Comparison of ENCODE assay signal across 8 cellular contexts in the genomic region with DNA sequence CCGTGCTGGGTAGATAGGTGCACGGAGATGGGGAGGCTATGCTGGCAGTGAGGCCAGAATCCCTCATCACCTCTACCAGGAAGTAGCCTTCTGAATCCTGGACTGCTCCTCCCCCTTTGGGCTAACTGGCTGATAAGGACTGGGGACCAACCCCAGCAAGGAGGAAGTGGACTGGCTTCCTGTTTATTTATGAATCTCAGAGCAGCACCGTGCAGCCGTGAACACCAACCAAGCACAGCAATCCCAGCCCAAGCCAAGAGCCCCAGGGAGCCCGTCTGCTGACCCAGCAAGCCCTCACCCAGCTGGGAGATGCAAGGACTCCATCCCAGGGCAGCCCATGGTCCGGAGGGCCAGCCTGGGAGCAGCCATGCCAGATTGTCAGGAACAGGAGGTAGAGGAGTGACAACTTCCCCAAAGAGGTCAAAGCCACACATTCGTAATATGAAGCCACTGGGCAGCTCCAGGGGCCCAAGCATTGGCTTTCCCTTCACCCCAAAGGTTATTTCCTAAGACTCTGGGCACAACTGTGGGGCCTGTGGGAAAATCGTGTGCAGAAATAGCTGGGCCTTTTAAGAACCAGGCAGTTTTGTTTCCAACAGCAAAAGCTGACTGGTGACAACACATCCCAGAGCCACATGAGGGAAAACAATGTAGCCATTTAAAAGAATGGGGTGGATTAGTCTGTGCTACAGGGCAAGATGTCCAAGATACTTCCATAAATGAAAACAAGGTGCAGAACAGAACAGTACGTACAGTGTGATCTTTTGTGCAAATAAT. TPM values are rescaled to one million over a fixed set of nuclear protein-coding genes. Genes with fewer than 3 reads are reported as not detected.
A peak's percentile ranks its signal among the peaks of the same experiment; 100 is the strongest.
DNase-seq lines count a peak whose midpoint lies in the region; ATAC-seq, FAIRE-seq and TF ChIP-seq lines count a peak whose summit lies in the region.

No MANE protein-coding gene starts in this region.

- H3K79me2 ChIP-seq in PC-9 (ENCODE audit: low read depth), result no peaks in the 10 kb centered on the region

- ATAC-seq in pancreas (peak in 3 of 4 donors; percentile 55 to 71 (median 65)), HG03139 (IDR thresholded peaks at IDR 0.05; ENCODE audit: unreplicated experiment) (no peak), HG03135 (IDR thresholded peaks at IDR 0.05; ENCODE audit: unreplicated experiment) (no peak), HG03039 (IDR thresholded peaks at IDR 0.05; ENCODE audit: unreplicated experiment) (no peak)

- peak overlapping the region; percentile 50 for H3K27ac ChIP-seq in PC-9
- peak overlapping the region; percentile 57 to 79 for H3K27ac ChIP-seq in esophagus (ENCODE audit: low read depth in 2 of 2, low read length in 1 of 2)
- peak overlapping the region in 1 of 4 donors; percentile 54 for H3K27ac ChIP-seq in pancreas

- H3K4me2 ChIP-seq in PC-9, result peak overlapping the region; percentile 65

- no peaks in the 10 kb centered on the region for H3K9me3 ChIP-seq in PC-9 (ENCODE audit: insufficient read depth, low read depth)
- no peaks in the 10 kb centered on the region for H3K9me3 ChIP-seq in esophagus (ENCODE audit: control insufficient read depth in 2 of 2, insufficient read depth in 1 of 2, low read depth in 1 of 2, low read length in 1 of 2)
- H3K9me3 ChIP-seq in pancreas, result no peaks in the 10 kb centered on the region

- no peak for FAIRE-seq in pancreas (lab: Jason Lieb, UNC)

- H3K36me3 ChIP-seq in PC-9 (ENCODE audit: low read depth), result no peaks in the 10 kb centered on the region
- no peaks in the 10 kb centered on the region for H3K36me3 ChIP-seq in esophagus (ENCODE audit: control insufficient read depth in 2 of 2, insufficient read depth in 2 of 2, low read length in 1 of 2)
- H3K36me3 ChIP-seq in pancreas, result no peaks in the 10 kb centered on the region

- DNase-seq in PC-9, result peak; percentile 45 to 86
- no peak for DNase-seq in pancreas
- DNase-seq in HuH-7.5 (ENCODE audit: low spot score), result no peak

- no peaks in the 10 kb centered on the region for H3K9me2 ChIP-seq in PC-9 (ENCODE audit: insufficient read depth)

- H2AFZ ChIP-seq in PC-9, result peak overlapping the region; percentile 83

- H4K20me1 ChIP-seq in PC-9 (ENCODE audit: insufficient read depth), result no peaks in the 10 kb centered on the region

- H3K27me3 ChIP-seq in PC-9 (ENCODE audit: insufficient read depth, low read depth), result no peaks in the 10 kb centered on the region
- no peaks in the 10 kb centered on the region for H3K27me3 ChIP-seq in esophagus (ENCODE audit: control insufficient read depth in 1 of 2, insufficient read depth in 2 of 2, low read length in 2 of 2)
- H3K27me3 ChIP-seq in pancreas, result no peaks in the 10 kb centered on the region

- TSS peak; percentile 52 for BruUV-seq in PC-9 (replicated peaks; lab: Mats Ljungman, UMichigan)

- peaks cover 31% of the 10 kb centered on the region for H3K4me1 ChIP-seq in PC-9 (replicated peaks; ENCODE audit: insufficient read depth)
- H3K4me1 ChIP-seq in esophagus (ENCODE audit: control insufficient read depth in 2 of 2, insufficient read depth in 2 of 2, low read length in 1 of 2), result peaks cover 0 to 18% of the 10 kb centered on the region in 2 donors
- H3K4me1 ChIP-seq in pancreas, result no peaks in the 10 kb centered on the region

- CTCF ChIA-PET in PC-9 (lab: Charles Lee), result no interaction called here

- TF ChIP-seq CTCF in PC-9 (conservative IDR thresholded peaks at IDR 0.05) (no peak), pancreas (IDR thresholded peaks at IDR 0.05) (no peak)

- intact Hi-C loops in PC-9 (cut with micrococcal nuclease; ENCODE audit: unreplicated experiment), result loop anchor here (1.0 kb wide), 1 partner anchor 75 kb away; no protein-coding TSS in a partner anchor
- intact Hi-C loops in pancreas (cut with DNase I), result loop anchor here in 1 of 3 donors (10.0 kb wide), 1 partner anchor 76 kb away; no protein-coding TSS in a partner anchor

- H3K4me3 ChIP-seq in PC-9, result peak overlapping the region; percentile 43; the same call in 1 of the 2 replicates
- H3K4me3 ChIP-seq in esophagus (ENCODE audit: low read depth in 1 of 2, low read length in 2 of 2), result no peak overlapping the region
- H3K4me3 ChIP-seq in pancreas, result peak overlapping the region in 1 of 4 donors; percentile 6

- TF ChIP-seq POLR2A in GM18526 (IDR thresholded peaks at IDR 0.05; ENCODE audit: extremely low read depth, insufficient read length), result peak; percentile 32

- POLR2A ChIA-PET in PC-9 (lab: Charles Lee; ENCODE audit: unreplicated experiment), result no interaction called here

- 50 to 54% methylated on average over 9 of the region's 9 CpGs for WGBS in esophagus, 2 donors
- WGBS in pancreas, 2 donors, result 60 to 68% methylated on average over 9 of the region's 9 CpGs

- H3F3A ChIP-seq in PC-9 (ENCODE audit: insufficient read depth, low read depth), result peaks cover 19% of the 10 kb centered on the region

RNA-seq across cellular contexts. Expression of a gene that starts 23.9 kb away (rescaled TPM):
- total RNA-seq in PC-9 (2021) (197 and 244 TPM in 2 replicates), pancreas (10 to 100 TPM; 30.1 to 71.8 (median 59.4) TPM)
- polyA plus RNA-seq in esophagus (100 to 1,000 TPM in 1 of 2 donors, 10 to 100 TPM in 1; 53.6 to 164 TPM), pancreas (10 to 100 TPM; 37.6 to 52.8 TPM)

RNA-seq across cellular contexts. Expression of a gene that starts 28.7 kb away (rescaled TPM):
- total RNA-seq in PC-9 (2021), result 44.8 and 49.8 TPM in 2 replicates
- 10 to 100 TPM in 1 of 2 donors, 1 to 10 TPM in 1; 6.5 to 18.5 TPM for polyA plus RNA-seq in esophagus
- 10 to 100 TPM; 16.8 to 32.4 (median 22.7) TPM for total RNA-seq in pancreas
- polyA plus RNA-seq in pancreas, result 10 to 100 TPM; 17.0 to 18.6 TPM

Comparison
In these comparisons a context has a peak if more than half of its experiments do, and no peak if none do; other contexts are left out.
1. DNase-seq: peak in PC-9 (2 of 2); none in pancreas (0 of 6) and HuH-7.5 (single experiment).
2. ATAC-seq: peak in pancreas (3 of 4); none in HG03139 (single experiment), HG03135 (single experiment) and HG03039 (single experiment).